ENCODE assay signal across 8 cellular contexts in genomic region chr7:105678811-105679495, GRCh38.
A peak's percentile ranks its signal among the peaks of the same experiment; 100 is the strongest.
DNase-seq lines count a peak whose midpoint lies in the region; ATAC-seq and TF ChIP-seq lines count a peak whose summit lies in the region.

No MANE protein-coding gene starts in this region.

- DNase-seq in GM13977 (ENCODE audit: low spot score) (peak; percentile 36), posterior cingulate gyrus (peak in 9 of 10 donors; percentile 41 to 94 (median 61)), NCI-H2107 treated with DMSO at 0.1 percent for 48 hours (lab: John Stamatoyannopoulos, UW; ENCODE audit: unreplicated experiment) (no peak)
- peak; percentile 47 to 59 for DNase-seq in activated CD4-positive, alpha-beta T cell treated with anti-CD3 and anti-CD28 coated beads, Interleukin-2, amount 50 U/mL, for 48 hours

- no peak for TF ChIP-seq EP300 in gastroesophageal sphincter (IDR thresholded peaks at IDR 0.05)

- peak; percentile 58 for ATAC-seq in HG03095 (IDR thresholded peaks at IDR 0.05; ENCODE audit: unreplicated experiment)
- peak; percentile 90 for ATAC-seq in gastroesophageal sphincter
- ATAC-seq in GM19452 (IDR thresholded peaks at IDR 0.05; ENCODE audit: unreplicated experiment): no peak
- no peak for ATAC-seq in HG02840 (IDR thresholded peaks at IDR 0.05; ENCODE audit: low FRiP score, unreplicated experiment)

- 4 to 33% methylated on average over 3 to 7 of the region's 25 CpGs for WGBS in gastroesophageal sphincter (ENCODE audit: low coverage in 1 of 2), 2 donors

- H3K4me1 ChIP-seq in gastroesophageal sphincter: peaks cover 0 to 85% (median 20%) of the 10 kb centered on the region in 3 donors

- intact Hi-C loops in posterior cingulate gyrus (cut with DNase I): no loop called here

- H3K27me3 ChIP-seq in gastroesophageal sphincter: no peaks in the 10 kb centered on the region

- peak in 1 of 2 donors; percentile 42 for TF ChIP-seq POLR2A in gastroesophageal sphincter (IDR thresholded peaks at IDR 0.05)

- no peaks in the 10 kb centered on the region for H3K36me3 ChIP-seq in gastroesophageal sphincter

- no peaks in the 10 kb centered on the region for H3K9me3 ChIP-seq in gastroesophageal sphincter

- H3K27ac ChIP-seq in gastroesophageal sphincter: peak overlapping the region; percentile 18 to 87 (median 86)

- in situ Hi-C loops in GM13977 (cut with MboI; ENCODE audit: low pct_unique_long_range_greater_than_20kb, low sequenced_read_pairs, unreplicated experiment): no loop called here

- TF ChIP-seq CTCF in GM13977 (IDR thresholded peaks at IDR 0.05; ENCODE audit: extremely low read depth, insufficient read depth, missing control alignments) (no peak), gastroesophageal sphincter (IDR thresholded peaks at IDR 0.05) (no peak)

- H3K4me3 ChIP-seq in gastroesophageal sphincter: peak overlapping the region; percentile 16 to 51

Comparison
In these comparisons a context has a peak if more than half of its experiments do, and no peak if none do; other contexts are left out.
1. ATAC-seq: peak in HG03095 (single experiment) and gastroesophageal sphincter (single experiment); none in GM19452 (single experiment) and HG02840 (single experiment).